1 cellular context compared by ENCODE assay signal in genomic region chr19:5680437-5681368, GRCh38.
TF ChIP-seq lines count a peak whose summit lies in the region.

Gene HSD11B1L, plus strand, starts transcription at chr19:5681027. Its CDS starts 3,806 bp downstream, at chr19:5684833.
A gene with protein sequence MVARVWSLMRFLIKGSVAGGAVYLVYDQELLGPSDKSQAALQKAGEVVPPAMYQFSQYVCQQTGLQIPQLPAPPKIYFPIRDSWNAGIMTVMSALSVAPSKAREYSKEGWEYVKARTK (minus strand): TSS chr19:5680516. CDS start chr19:5680486, 30 bp downstream.

TF ChIP-seq in HepG2, 621 proteins besides CTCF, POLR2A, EP300 and RAD21 (continued from another document and continues in another):
- TF ChIP-seq, protein P1, sequence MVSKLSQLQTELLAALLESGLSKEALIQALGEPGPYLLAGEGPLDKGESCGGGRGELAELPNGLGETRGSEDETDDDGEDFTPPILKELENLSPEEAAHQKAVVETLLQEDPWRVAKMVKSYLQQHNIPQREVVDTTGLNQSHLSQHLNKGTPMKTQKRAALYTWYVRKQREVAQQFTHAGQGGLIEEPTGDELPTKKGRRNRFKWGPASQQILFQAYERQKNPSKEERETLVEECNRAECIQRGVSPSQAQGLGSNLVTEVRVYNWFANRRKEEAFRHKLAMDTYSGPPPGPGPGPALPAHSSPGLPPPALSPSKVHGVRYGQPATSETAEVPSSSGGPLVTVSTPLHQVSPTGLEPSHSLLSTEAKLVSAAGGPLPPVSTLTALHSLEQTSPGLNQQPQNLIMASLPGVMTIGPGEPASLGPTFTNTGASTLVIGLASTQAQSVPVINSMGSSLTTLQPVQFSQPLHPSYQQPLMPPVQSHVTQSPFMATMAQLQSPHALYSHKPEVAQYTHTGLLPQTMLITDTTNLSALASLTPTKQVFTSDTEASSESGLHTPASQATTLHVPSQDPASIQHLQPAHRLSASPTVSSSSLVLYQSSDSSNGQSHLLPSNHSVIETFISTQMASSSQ (IDR thresholded peaks at IDR 0.05; ENCODE audit: low read depth): peak; percentile 59
- TF ChIP-seq, protein P1 (CRISPR knock-in tag; IDR thresholded peaks at IDR 0.05; ENCODE audit: borderline replicate concordance): peak; percentile 69; the same call in 1 of the 2 replicates
- TF ChIP-seq, protein P2, sequence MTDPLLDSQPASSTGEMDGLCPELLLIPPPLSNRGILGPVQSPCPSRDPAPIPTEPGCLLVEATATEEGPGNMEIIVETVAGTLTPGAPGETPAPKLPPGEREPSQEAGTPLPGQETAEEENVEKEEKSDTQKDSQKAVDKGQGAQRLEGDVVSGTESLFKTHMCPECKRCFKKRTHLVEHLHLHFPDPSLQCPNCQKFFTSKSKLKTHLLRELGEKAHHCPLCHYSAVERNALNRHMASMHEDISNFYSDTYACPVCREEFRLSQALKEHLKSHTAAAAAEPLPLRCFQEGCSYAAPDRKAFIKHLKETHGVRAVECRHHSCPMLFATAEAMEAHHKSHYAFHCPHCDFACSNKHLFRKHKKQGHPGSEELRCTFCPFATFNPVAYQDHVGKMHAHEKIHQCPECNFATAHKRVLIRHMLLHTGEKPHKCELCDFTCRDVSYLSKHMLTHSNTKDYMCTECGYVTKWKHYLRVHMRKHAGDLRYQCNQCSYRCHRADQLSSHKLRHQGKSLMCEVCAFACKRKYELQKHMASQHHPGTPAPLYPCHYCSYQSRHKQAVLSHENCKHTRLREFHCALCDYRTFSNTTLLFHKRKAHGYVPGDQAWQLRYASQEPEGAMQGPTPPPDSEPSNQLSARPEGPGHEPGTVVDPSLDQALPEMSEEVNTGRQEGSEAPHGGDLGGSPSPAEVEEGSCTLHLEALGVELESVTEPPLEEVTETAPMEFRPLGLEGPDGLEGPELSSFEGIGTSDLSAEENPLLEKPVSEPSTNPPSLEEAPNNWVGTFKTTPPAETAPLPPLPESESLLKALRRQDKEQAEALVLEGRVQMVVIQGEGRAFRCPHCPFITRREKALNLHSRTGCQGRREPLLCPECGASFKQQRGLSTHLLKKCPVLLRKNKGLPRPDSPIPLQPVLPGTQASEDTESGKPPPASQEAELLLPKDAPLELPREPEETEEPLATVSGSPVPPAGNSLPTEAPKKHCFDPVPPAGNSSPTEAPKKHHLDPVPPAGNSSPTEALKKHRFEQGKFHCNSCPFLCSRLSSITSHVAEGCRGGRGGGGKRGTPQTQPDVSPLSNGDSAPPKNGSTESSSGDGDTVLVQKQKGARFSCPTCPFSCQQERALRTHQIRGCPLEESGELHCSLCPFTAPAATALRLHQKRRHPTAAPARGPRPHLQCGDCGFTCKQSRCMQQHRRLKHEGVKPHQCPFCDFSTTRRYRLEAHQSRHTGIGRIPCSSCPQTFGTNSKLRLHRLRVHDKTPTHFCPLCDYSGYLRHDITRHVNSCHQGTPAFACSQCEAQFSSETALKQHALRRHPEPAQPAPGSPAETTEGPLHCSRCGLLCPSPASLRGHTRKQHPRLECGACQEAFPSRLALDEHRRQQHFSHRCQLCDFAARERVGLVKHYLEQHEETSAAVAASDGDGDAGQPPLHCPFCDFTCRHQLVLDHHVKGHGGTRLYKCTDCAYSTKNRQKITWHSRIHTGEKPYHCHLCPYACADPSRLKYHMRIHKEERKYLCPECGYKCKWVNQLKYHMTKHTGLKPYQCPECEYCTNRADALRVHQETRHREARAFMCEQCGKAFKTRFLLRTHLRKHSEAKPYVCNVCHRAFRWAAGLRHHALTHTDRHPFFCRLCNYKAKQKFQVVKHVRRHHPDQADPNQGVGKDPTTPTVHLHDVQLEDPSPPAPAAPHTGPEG (CRISPR knock-in tag; IDR thresholded peaks at IDR 0.05): peak; percentile 37; the same call in 1 of the 2 replicates
- TF ChIP-seq ZNF660 (CRISPR knock-in tag; IDR thresholded peaks at IDR 0.05; ENCODE audit: borderline replicate concordance, low read depth) (no peak), JDP2 (CRISPR knock-in tag; IDR thresholded peaks at IDR 0.05; ENCODE audit: borderline replicate concordance) (no peak), HNRNPK (IDR thresholded peaks at IDR 0.05; ENCODE audit: low read depth, low read length, poor library complexity, severe bottlenecking) (no peak), ZNF792 (CRISPR knock-in tag; IDR thresholded peaks at IDR 0.05) (no peak), CBFB (CRISPR knock-in tag; IDR thresholded peaks at IDR 0.05) (0 out of 2 replicates have a peak, but pooled peaks have one; percentile 28), POLR2AphosphoS5 (IDR thresholded peaks at IDR 0.05; ENCODE audit: low read depth, low read length) (peak; percentile 73), ZNF619 (CRISPR knock-in tag; IDR thresholded peaks at IDR 0.05) (peak; percentile 34; the same call in 1 of the 2 replicates), MXI1 (IDR thresholded peaks at IDR 0.05; ENCODE audit: borderline replicate concordance, low read depth, low read length) (peak; percentile 72; the same call in 2 of the 3 replicates), CENPX (CRISPR knock-in tag; IDR thresholded peaks at IDR 0.05) (no peak), FOXJ3 (CRISPR knock-in tag; IDR thresholded peaks at IDR 0.05; ENCODE audit: borderline replicate concordance) (peak; percentile 36; the same call in 1 of the 2 replicates), ZSCAN31 (CRISPR knock-in tag; IDR thresholded peaks at IDR 0.05; ENCODE audit: low read depth) (no peak), SRF (IDR thresholded peaks at IDR 0.05; ENCODE audit: low read depth, low read length) (peak; percentile 32; the same call in 1 of the 2 replicates), ATF4 (CRISPR knock-in tag; IDR thresholded peaks at IDR 0.05) (peak in 1 of 2 experiments; percentile 41; a peak in 1 of 4 replicates), ZNF431 (CRISPR knock-in tag; IDR thresholded peaks at IDR 0.05; ENCODE audit: borderline replicate concordance, low read depth) (no peak), SRSF1 (optimal IDR thresholded peaks at IDR 0.05; ENCODE audit: low read depth, low read length) (peak; percentile 26), TBX3 (IDR thresholded peaks at IDR 0.05; ENCODE audit: borderline replicate concordance) (peak; percentile 44; the same call in 1 of the 2 replicates), E2F1 (CRISPR knock-in tag; IDR thresholded peaks at IDR 0.05) (peak; percentile 77), NR1H2 (CRISPR knock-in tag; IDR thresholded peaks at IDR 0.05; ENCODE audit: borderline replicate concordance, low read depth) (0 out of 2 replicates have a peak, but pooled peaks have one; percentile 1), NFE2 (CRISPR knock-in tag; IDR thresholded peaks at IDR 0.05) (no peak), ZNF567 (CRISPR knock-in tag; IDR thresholded peaks at IDR 0.05; ENCODE audit: borderline replicate concordance) (no peak), HCFC1 (IDR thresholded peaks at IDR 0.05; ENCODE audit: low read depth, low read length) (peak; percentile 96), MBNL3 (CRISPR knock-in tag; conservative IDR thresholded peaks at IDR 0.05) (no peak), MYPOP (CRISPR knock-in tag; IDR thresholded peaks at IDR 0.05) (no peak), IRF1 (CRISPR knock-in tag; IDR thresholded peaks at IDR 0.05; ENCODE audit: low read depth) (no peak), MXD3 (CRISPR knock-in tag; IDR thresholded peaks at IDR 0.05) (peak; percentile 81; the same call in 1 of the 2 replicates), ZNF460 (CRISPR knock-in tag; IDR thresholded peaks at IDR 0.05; ENCODE audit: borderline replicate concordance) (no peak; the same call in 1 of the 2 replicates), ZNF709 (CRISPR knock-in tag; IDR thresholded peaks at IDR 0.05) (0 out of 2 replicates have a peak, but pooled peaks have one; percentile 33), ZNF274 (CRISPR knock-in tag; IDR thresholded peaks at IDR 0.05) (no peak), TCF7L2 (IDR thresholded peaks at IDR 0.05; ENCODE audit: low read depth, low read length) (no peak), MED1 (CRISPR knock-in tag; IDR thresholded peaks at IDR 0.05) (peak; percentile 42), NR2F2 (IDR thresholded peaks at IDR 0.05; ENCODE audit: borderline replicate concordance, low read depth) (no peak), ZNF335 (CRISPR knock-in tag; IDR thresholded peaks at IDR 0.05) (peak; percentile 98), ZNF768 (CRISPR knock-in tag; IDR thresholded peaks at IDR 0.05) (no peak), ETS1 (CRISPR knock-in tag; IDR thresholded peaks at IDR 0.05) (no peak)
- TF ChIP-seq, protein P3, sequence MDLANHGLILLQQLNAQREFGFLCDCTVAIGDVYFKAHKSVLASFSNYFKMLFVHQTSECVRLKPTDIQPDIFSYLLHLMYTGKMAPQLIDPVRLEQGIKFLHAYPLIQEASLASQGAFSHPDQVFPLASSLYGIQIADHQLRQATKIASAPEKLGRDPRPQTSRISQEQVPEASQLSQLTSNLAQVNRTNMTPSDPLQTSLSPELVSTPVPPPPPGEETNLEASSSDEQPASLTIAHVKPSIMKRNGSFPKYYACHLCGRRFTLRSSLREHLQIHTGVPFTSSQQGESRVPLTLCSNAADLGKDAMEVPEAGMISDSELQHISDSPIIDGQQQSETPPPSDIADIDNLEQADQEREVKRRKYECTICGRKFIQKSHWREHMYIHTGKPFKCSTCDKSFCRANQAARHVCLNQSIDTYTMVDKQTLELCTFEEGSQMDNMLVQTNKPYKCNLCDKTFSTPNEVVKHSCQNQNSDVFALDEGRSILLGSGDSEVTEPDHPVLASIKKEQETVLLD (CRISPR knock-in tag; IDR thresholded peaks at IDR 0.05; ENCODE audit: low read depth): no peak
- TF ChIP-seq, protein P4, sequence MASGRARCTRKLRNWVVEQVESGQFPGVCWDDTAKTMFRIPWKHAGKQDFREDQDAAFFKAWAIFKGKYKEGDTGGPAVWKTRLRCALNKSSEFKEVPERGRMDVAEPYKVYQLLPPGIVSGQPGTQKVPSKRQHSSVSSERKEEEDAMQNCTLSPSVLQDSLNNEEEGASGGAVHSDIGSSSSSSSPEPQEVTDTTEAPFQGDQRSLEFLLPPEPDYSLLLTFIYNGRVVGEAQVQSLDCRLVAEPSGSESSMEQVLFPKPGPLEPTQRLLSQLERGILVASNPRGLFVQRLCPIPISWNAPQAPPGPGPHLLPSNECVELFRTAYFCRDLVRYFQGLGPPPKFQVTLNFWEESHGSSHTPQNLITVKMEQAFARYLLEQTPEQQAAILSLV (CRISPR knock-in tag; IDR thresholded peaks at IDR 0.05; ENCODE audit: borderline replicate concordance): no peak; the same call in 1 of the 2 replicates
- TF ChIP-seq, protein P5, sequence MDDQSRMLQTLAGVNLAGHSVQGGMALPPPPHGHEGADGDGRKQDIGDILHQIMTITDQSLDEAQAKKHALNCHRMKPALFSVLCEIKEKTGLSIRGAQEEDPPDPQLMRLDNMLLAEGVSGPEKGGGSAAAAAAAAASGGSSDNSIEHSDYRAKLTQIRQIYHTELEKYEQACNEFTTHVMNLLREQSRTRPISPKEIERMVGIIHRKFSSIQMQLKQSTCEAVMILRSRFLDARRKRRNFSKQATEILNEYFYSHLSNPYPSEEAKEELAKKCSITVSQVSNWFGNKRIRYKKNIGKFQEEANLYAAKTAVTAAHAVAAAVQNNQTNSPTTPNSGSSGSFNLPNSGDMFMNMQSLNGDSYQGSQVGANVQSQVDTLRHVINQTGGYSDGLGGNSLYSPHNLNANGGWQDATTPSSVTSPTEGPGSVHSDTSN (CRISPR knock-in tag; IDR thresholded peaks at IDR 0.05; ENCODE audit: borderline replicate concordance): no peak
